In genomic region chr19:48632692-48633147, GRCh38 we compare ENCODE assay signal across 1 cellular context.
TF ChIP-seq lines count a peak whose summit lies in the region.

No MANE protein-coding gene starts in this region.

TF ChIP-seq in H1, 55 proteins besides CTCF, POLR2A, EP300 and RAD21:
- TF ChIP-seq USF2 (IDR thresholded peaks at IDR 0.05; ENCODE audit: low read length), result no peak
- TF ChIP-seq BCL11A (IDR thresholded peaks at IDR 0.05; ENCODE audit: low read depth in 2 of 2, low read length in 2 of 2), result no peak
- no peak for TF ChIP-seq POLR2AphosphoS5 (IDR thresholded peaks at IDR 0.05; ENCODE audit: low read depth, low read length)
- no peak for TF ChIP-seq BACH1 (IDR thresholded peaks at IDR 0.05; ENCODE audit: low read length)
- TF ChIP-seq CTBP2 (IDR thresholded peaks at IDR 0.05; ENCODE audit: borderline replicate concordance, insufficient read depth, insufficient read length, low read length), result no peak
- TF ChIP-seq HDAC2 (IDR thresholded peaks at IDR 0.05; ENCODE audit: borderline replicate concordance in 1 of 2, low read depth in 2 of 2, low read length in 2 of 2), result no peak
- TF ChIP-seq CHD7 (IDR thresholded peaks at IDR 0.05; ENCODE audit: insufficient replicate concordance, low read length), result no peak
- TF ChIP-seq KDM5A (IDR thresholded peaks at IDR 0.05; ENCODE audit: low read length), result no peak
- TF ChIP-seq EZH2 (IDR thresholded peaks at IDR 0.05; ENCODE audit: low read depth, low read length, severe bottlenecking), result no peak
- TF ChIP-seq YY1 (IDR thresholded peaks at IDR 0.05; ENCODE audit: low read depth, low read length), result no peak
- TF ChIP-seq SUZ12 (IDR thresholded peaks at IDR 0.05; ENCODE audit: low read length), result no peak
- no peak for TF ChIP-seq MAFK (IDR thresholded peaks at IDR 0.05; ENCODE audit: low read depth, low read length)
- no peak for TF ChIP-seq CHD2 (IDR thresholded peaks at IDR 0.05; ENCODE audit: low read length)
- TF ChIP-seq HDAC6 (IDR thresholded peaks at IDR 0.05; ENCODE audit: low read depth, low read length), result no peak
- TF ChIP-seq SAP30 (IDR thresholded peaks at IDR 0.05; ENCODE audit: insufficient read depth, insufficient replicate concordance, low read length), result no peak
- no peak for TF ChIP-seq RBBP5 (IDR thresholded peaks at IDR 0.05; ENCODE audit: borderline replicate concordance, low read depth, low read length)
- TF ChIP-seq FOSL1 (IDR thresholded peaks at IDR 0.05; ENCODE audit: insufficient read depth, low read depth, low read length), result no peak
- TF ChIP-seq TAF7 (optimal IDR thresholded peaks at IDR 0.05; ENCODE audit: borderline replicate concordance, low read depth, low read length), result no peak
